ENCODE assay signal across 27 cellular contexts in genomic region chr10:3389093-3389492, GRCh38.
"Had no signal": no experiment of that assay in that cellular context is flagged by ENCODE, and none has a peak within 500 bp of the region (broad histone marks: within the 10 kb centered on the region; RNA-seq: fewer than 3 reads in every experiment).

No MANE protein-coding gene starts in this region.

- H3K4me1 Mint-ChIP-seq: activated CD4-positive, alpha-beta T cell treated with anti-CD3 and anti-CD28 coated beads for 36 hours; activated naive CD8-positive, alpha-beta T cell treated with anti-CD3 and anti-CD28 coated beads, Interleukin-2, amount 10 ng/mL, durations not matched to agents 7 days and 5 days; naive thymus-derived CD8-positive, alpha-beta T cell; stimulated activated effector memory CD8-positive, alpha-beta T cell treated with anti-CD3 and anti-CD28 coated beads, Interleukin-12 subunit alpha, Interleukin-12 subunit beta, amount 100 ng/mL, for 72 hours; stimulated activated naive CD8-positive, alpha-beta T cell treated with anti-CD3 and anti-CD28 coated beads, Interleukin-15, amount 100 ng/mL, for 72 hours had no signal

- H3K4me3 Mint-ChIP-seq: activated B cell treated with CpG ODN at 0.5 μM for 24 hours; activated CD4-positive, alpha-beta T cell treated with anti-CD3 and anti-CD28 coated beads for 36 hours; activated naive CD8-positive, alpha-beta T cell treated with anti-CD3 and anti-CD28 coated beads, Interleukin-2, amount 10 ng/mL, durations not matched to agents 7 days and 5 days; activated T-cell treated with anti-CD3 and anti-CD28 coated beads, Interleukin-2, amount 50 U/mL, for 4 hours; naive thymus-derived CD8-positive, alpha-beta T cell; stimulated activated effector memory CD8-positive, alpha-beta T cell treated with anti-CD3 and anti-CD28 coated beads, Interleukin-12 subunit alpha, Interleukin-12 subunit beta, amount 100 ng/mL, for 72 hours; stimulated activated naive CD8-positive, alpha-beta T cell treated with anti-CD3 and anti-CD28 coated beads, Interleukin-15, amount 100 ng/mL, for 72 hours had no signal

- H3K36me3 Mint-ChIP-seq: activated naive CD8-positive, alpha-beta T cell treated with anti-CD3 and anti-CD28 coated beads, Interleukin-2, amount 10 ng/mL, durations not matched to agents 7 days and 5 days; stimulated activated effector memory CD8-positive, alpha-beta T cell treated with anti-CD3 and anti-CD28 coated beads, Interleukin-12 subunit alpha, Interleukin-12 subunit beta, amount 100 ng/mL, for 72 hours had no signal

- DNase-seq: activated B cell treated with CpG ODN at 0.5 μM for 24 hours; activated CD4-positive, alpha-beta T cell treated with anti-CD3 and anti-CD28 coated beads for 36 hours; activated CD4-positive, alpha-beta T cell treated with anti-CD3 and anti-CD28 coated beads, Interleukin-2, amount 50 U/mL, for 48 hours; activated CD8-positive, alpha-beta memory T cell treated with anti-CD3 and anti-CD28 coated beads, Interleukin-2, amount 50 U/mL, for 48 hours; activated naive CD4-positive, alpha-beta T cell; activated naive CD8-positive, alpha-beta T cell treated with anti-CD3 and anti-CD28 coated beads, Interleukin-2, amount 10 ng/mL, durations not matched to agents 7 days and 5 days; activated T-cell treated with anti-CD3 and anti-CD28 coated beads, Interleukin-2, amount 50 U/mL, for 4 hours; cerebellar nuclear complex; heart left ventricle; lower lobe of right lung; naive thymus-derived CD8-positive, alpha-beta T cell; ovary; psoas muscle; stimulated activated CD4-positive, alpha-beta T cell treated with anti-CD3 and anti-CD28 coated beads, Interleukin-2, amount 100 ng/mL, for 24 hours; stimulated activated naive CD8-positive, alpha-beta T cell treated with anti-CD3 and anti-CD28 coated beads, Interleukin-15, amount 100 ng/mL, for 72 hours; T-helper 9 cell; uterus had no signal

- H3K27ac Mint-ChIP-seq: activated B cell treated with CpG ODN at 0.5 μM for 24 hours; activated CD4-positive, alpha-beta T cell treated with anti-CD3 and anti-CD28 coated beads for 36 hours; activated naive CD8-positive, alpha-beta T cell treated with anti-CD3 and anti-CD28 coated beads, Interleukin-2, amount 10 ng/mL, durations not matched to agents 7 days and 5 days; activated T-helper 2 cell treated with anti-CD3 and anti-CD28 coated beads, Interferon-gamma antibody, Interleukin-2, Interleukin-4, amounts not matched to agents 10 μg/mL and 5 μg/mL and 100 μg/mL, durations not matched to agents 14 hours and 24 hours and 36 hours; naive thymus-derived CD8-positive, alpha-beta T cell; stimulated activated effector memory CD8-positive, alpha-beta T cell treated with anti-CD3 and anti-CD28 coated beads, Interleukin-12 subunit alpha, Interleukin-12 subunit beta, amount 100 ng/mL, for 72 hours; stimulated activated naive CD8-positive, alpha-beta T cell treated with anti-CD3 and anti-CD28 coated beads, Interleukin-15, amount 100 ng/mL, for 72 hours had no signal

- H3K4me3 ChIP-seq: coronary artery, esophagus muscularis mucosa, gastroesophageal sphincter, heart left ventricle, lower lobe of right lung, ovary, psoas muscle, right atrium auricular region, skin epidermis, suprapubic skin, tibial nerve, uterus had no signal

- ATAC-seq: activated CD4-positive, alpha-beta T cell treated with anti-CD3 and anti-CD28 coated beads for 36 hours; activated T-cell treated with anti-CD3 and anti-CD28 coated beads, Interleukin-2, amount 50 U/mL, for 4 hours; gastroesophageal sphincter; heart left ventricle; left lobe of liver; lower lobe of right lung; naive thymus-derived CD8-positive, alpha-beta T cell; psoas muscle; stimulated activated effector memory CD8-positive, alpha-beta T cell treated with anti-CD3 and anti-CD28 coated beads, Interleukin-12 subunit alpha, Interleukin-12 subunit beta, amount 100 ng/mL, for 72 hours; stimulated activated naive CD8-positive, alpha-beta T cell treated with anti-CD3 and anti-CD28 coated beads, Interleukin-15, amount 100 ng/mL, for 72 hours had no signal
